Comparison of ENCODE assay signal across 3 cellular contexts in genomic region chr14:92244805-92245204, GRCh38.
TF ChIP-seq lines count a peak whose summit lies in the region.

No MANE protein-coding gene starts in this region.

TF ChIP-seq in HepG2, 621 proteins besides CTCF, POLR2A, EP300 and RAD21:
- no peak for TF ChIP-seq ZNF639 (CRISPR knock-in tag; conservative IDR thresholded peaks at IDR 0.05)
- TF ChIP-seq ZFP36 (IDR thresholded peaks at IDR 0.05; ENCODE audit: borderline replicate concordance, low read depth, low read length, partially characterized antibody) = peak; percentile 50
TF ChIP-seq in HepG2: peak in this region for 1.

TF ChIP-seq in HEK293, 187 proteins besides CTCF, POLR2A, EP300 and RAD21 (continued from another document):
- no peak for TF ChIP-seq ZNF248 (tag by site-specific recombination; IDR thresholded peaks at IDR 0.05)

TF ChIP-seq in K562, 482 proteins besides CTCF, POLR2A, EP300 and RAD21 (continued from another document):
- TF ChIP-seq IRF1 (CRISPR knock-in tag; IDR thresholded peaks at IDR 0.05; ENCODE audit: borderline replicate concordance) (no peak), SMARCC2 (IDR thresholded peaks at IDR 0.05; ENCODE audit: low read depth) (no peak), TRIM28 (IDR thresholded peaks at IDR 0.05) (peak; percentile 36; the same call in 1 of the 2 replicates), ZNF280B (CRISPR knock-in tag; IDR thresholded peaks at IDR 0.05) (no peak), CEBPZ (IDR thresholded peaks at IDR 0.05; ENCODE audit: borderline replicate concordance, low read depth, low read length) (0 out of 2 replicates have a peak, but pooled peaks have one; percentile 58), CBX5 (IDR thresholded peaks at IDR 0.05; ENCODE audit: borderline replicate concordance, low read depth) (peak; percentile 70; the same call in 1 of the 2 replicates), PRPF4 (IDR thresholded peaks at IDR 0.05; ENCODE audit: insufficient read depth, low read depth, low read length, poor library complexity, severe bottlenecking) (no peak), POLR2AphosphoS5 (IDR thresholded peaks at IDR 0.05; ENCODE audit: control insufficient read depth, insufficient read depth, low read depth, low read length) (no peak), CHD2 (IDR thresholded peaks at IDR 0.05; ENCODE audit: low read depth, low read length) (no peak), PREB (CRISPR knock-in tag; IDR thresholded peaks at IDR 0.05) (no peak), ZFP36 (IDR thresholded peaks at IDR 0.05; ENCODE audit: low read depth, low read length, partially characterized antibody) (peak; percentile 91), HMG20B (CRISPR knock-in tag; IDR thresholded peaks at IDR 0.05) (no peak)
